Comparison of ENCODE assay signal across 14 cellular contexts in genomic region chr16:85978976-85979375, GRCh38.
DNase-seq lines count a peak whose midpoint lies in the region; ATAC-seq, FAIRE-seq and TF ChIP-seq lines count a peak whose summit lies in the region.
"Had no signal": no experiment of that assay in that cellular context is flagged by ENCODE, and none has a peak within 500 bp of the region (broad histone marks: within the 10 kb centered on the region; RNA-seq: fewer than 3 reads in every experiment).

No MANE protein-coding gene starts in this region.

- H3K9me3 Mint-ChIP-seq in CD14-positive monocyte = peaks cover 0 to 2% (median 0%) of the 10 kb centered on the region in 7 donors
- H3K9me3 Mint-ChIP-seq in dendritic cell treated with granulocyte-macrophage colony-stimulating factor and Interleukin-4, amounts not matched to agents 40 ng/mL and 50 ng/mL, for 4 days = no peaks in the 10 kb centered on the region
- H3K9me3 Mint-ChIP-seq in stimulated activated memory B cell treated with anti-CD40 and anti-IgM and Interleukin-4, amounts not matched to agents 10 μg/mL and 1 μg/mL and 100 μg/mL, for 72 hours = no peaks in the 10 kb centered on the region

- 66% methylated on average over 8 of the region's 13 CpGs for WGBS in HepG2 (ENCODE audit: low lambda C conversion rate)
- 80% methylated on average over 1 of the region's 13 CpGs for WGBS in right lobe of liver (ENCODE audit: insufficient coverage, low coverage, low lambda C conversion rate, missing lambda C conversion rate)

- no peak overlapping the region for H2AFZ ChIP-seq in HepG2 (ENCODE audit: low read length)

- no peak overlapping the region for H3K9ac ChIP-seq in HepG2 (ENCODE audit: insufficient read depth, low read depth, low read length)

- BruUV-seq in HepG2 (replicated peaks; lab: Mats Ljungman, UMichigan) = no TSS peak

- H3K27me3 Mint-ChIP-seq in CD14-positive monocyte (ENCODE audit: low read depth in 3 of 3) = peaks cover 0 to 3% (median 0%) of the 10 kb centered on the region in 3 donors
- H3K27me3 Mint-ChIP-seq in dendritic cell treated with granulocyte-macrophage colony-stimulating factor and Interleukin-4, amounts not matched to agents 40 ng/mL and 50 ng/mL, for 4 days = peaks cover 3% of the 10 kb centered on the region
- H3K27me3 Mint-ChIP-seq in stimulated activated memory B cell treated with anti-CD40 and anti-IgM and Interleukin-4, amounts not matched to agents 10 μg/mL and 1 μg/mL and 100 μg/mL, for 72 hours = no peaks in the 10 kb centered on the region

- H3K27me3 ChIP-seq in HepG2 (ENCODE audit: control insufficient read depth in 1 of 2, insufficient read depth in 2 of 2, low read length in 2 of 2) (peaks cover 0 to 9% of the 10 kb centered on the region in 2 experiments; a peak in 4 of 5 replicates), right lobe of liver (no peaks in the 10 kb centered on the region)

- no peaks in the 10 kb centered on the region for H4K20me1 ChIP-seq in HepG2 (ENCODE audit: insufficient read depth, low read length)

- FAIRE-seq in HepG2 (lab: Jason Lieb, UNC) (no peak), HTR-8/SVneo (lab: Jason Lieb, UNC) (no peak)
- FAIRE-seq: A204.1 had no signal

- TF ChIP-seq EP300 in HepG2 (IDR thresholded peaks at IDR 0.05; ENCODE audit: low read depth in 2 of 2, low read length in 2 of 2) (no peak), HepG2 (CRISPR knock-in tag; IDR thresholded peaks at IDR 0.05; ENCODE audit: borderline replicate concordance) (no peak)

- peaks cover 0 to 4% of the 10 kb centered on the region in 2 donors for H3K36me3 Mint-ChIP-seq in CD14-positive monocyte
- H3K36me3 Mint-ChIP-seq in dendritic cell treated with granulocyte-macrophage colony-stimulating factor and Interleukin-4, amounts not matched to agents 40 ng/mL and 50 ng/mL, for 4 days (ENCODE audit: low read depth) = no peaks in the 10 kb centered on the region
- H3K36me3 Mint-ChIP-seq in stimulated activated memory B cell treated with anti-CD40 and anti-IgM and Interleukin-4, amounts not matched to agents 10 μg/mL and 1 μg/mL and 100 μg/mL, for 72 hours = no peaks in the 10 kb centered on the region
- H3K36me3 Mint-ChIP-seq: CD4-positive, CD25-positive, alpha-beta regulatory T cell had no signal

- H3K4me1 ChIP-seq in HepG2 (ENCODE audit: insufficient read depth, low read length) (peaks cover 23% of the 10 kb centered on the region), right lobe of liver (peaks cover 0 to 18% (median 7%) of the 10 kb centered on the region in 4 donors)
- H3K4me1 ChIP-seq: BE2C had no signal

- CTCF ChIA-PET in HepG2 (lab: Yijun Ruan, JAX; ENCODE audit: low intra/inter-chr PET ratio, low total read pairs) = no interaction called here

- H3K27ac ChIP-seq in HepG2 (ENCODE audit: extremely low read length, insufficient read depth, low read length) = no peak overlapping the region
- no peak overlapping the region for H3K27ac ChIP-seq in right lobe of liver

- H3K36me3 ChIP-seq in HepG2 (replicated peaks in 1 of 2; ENCODE audit: control insufficient read depth in 1 of 2, insufficient read depth in 2 of 2, low read length in 2 of 2) (no peaks in the 10 kb centered on the region), right lobe of liver (no peaks in the 10 kb centered on the region)
- H3K36me3 ChIP-seq: BE2C had no signal

- peak overlapping the region in 1 of 2 donors; percentile 88 for H3K4me3 Mint-ChIP-seq in CD14-positive monocyte
- H3K4me3 Mint-ChIP-seq in dendritic cell treated with granulocyte-macrophage colony-stimulating factor and Interleukin-4, amounts not matched to agents 40 ng/mL and 50 ng/mL, for 4 days = peak overlapping the region; percentile 61
- no peak overlapping the region for H3K4me3 Mint-ChIP-seq in stimulated activated memory B cell treated with anti-CD40 and anti-IgM and Interleukin-4, amounts not matched to agents 10 μg/mL and 1 μg/mL and 100 μg/mL, for 72 hours
- H3K4me3 Mint-ChIP-seq: HFFc6 had no signal

- TF ChIP-seq CTCF in HepG2 (CRISPR knock-in tag; IDR thresholded peaks at IDR 0.05) = no peak
- TF ChIP-seq CTCF in right lobe of liver (IDR thresholded peaks at IDR 0.05) = no peak
- TF ChIP-seq CTCF in CD14-positive monocyte (IDR thresholded peaks at IDR 0.05) = no peak

- H3K9me3 ChIP-seq in HepG2 (ENCODE audit: low read length) (peaks cover 2% of the 10 kb centered on the region; the same call in 1 of the 2 replicates), right lobe of liver (no peaks in the 10 kb centered on the region)
- H3K9me3 ChIP-seq: BE2C had no signal

- peak overlapping the region; percentile 95 to 98 (median 97) for H3K27ac Mint-ChIP-seq in CD14-positive monocyte
- H3K27ac Mint-ChIP-seq in dendritic cell treated with granulocyte-macrophage colony-stimulating factor and Interleukin-4, amounts not matched to agents 40 ng/mL and 50 ng/mL, for 4 days = peak overlapping the region; percentile 86
- H3K27ac Mint-ChIP-seq in stimulated activated memory B cell treated with anti-CD40 and anti-IgM and Interleukin-4, amounts not matched to agents 10 μg/mL and 1 μg/mL and 100 μg/mL, for 72 hours = peak overlapping the region; percentile 53
- H3K27ac Mint-ChIP-seq: CD4-positive, CD25-positive, alpha-beta regulatory T cell; HFFc6 had no signal

- in situ Hi-C loops in HepG2 (cut with HindIII; ENCODE audit: extremely low pct_ligation_motif_present, low pct_unique_long_range_greater_than_20kb) = no loop called here

- H3K79me2 ChIP-seq in HepG2 (ENCODE audit: insufficient read depth, low read length) = no peaks in the 10 kb centered on the region

- POLR2A ChIA-PET in HepG2 (lab: Yijun Ruan, JAX) = no interaction called here

- TF ChIP-seq RAD21 in HepG2 (CRISPR knock-in tag; IDR thresholded peaks at IDR 0.05) = no peak

- ATAC-seq in HepG2 (no peak), right lobe of liver (no peak), HG03457 (IDR thresholded peaks at IDR 0.05; ENCODE audit: unreplicated experiment) (no peak), HG03025 (IDR thresholded peaks at IDR 0.05; ENCODE audit: low FRiP score, unreplicated experiment) (no peak)
- no peak for ATAC-seq in stimulated activated memory B cell treated with anti-CD40 and anti-IgM and Interleukin-4, amounts not matched to agents 10 μg/mL and 1 μg/mL and 100 μg/mL, for 72 hours

- TF ChIP-seq POLR2A in HepG2 (IDR thresholded peaks at IDR 0.05; ENCODE audit: insufficient read depth in 1 of 2, low read depth in 2 of 2, low read length in 2 of 2) (no peak), right lobe of liver (IDR thresholded peaks at IDR 0.05) (no peak)

- H3K4me3 ChIP-seq in HepG2 (replicated peaks in 1 of 3; ENCODE audit: insufficient read depth in 1 of 3, low read depth in 2 of 3, low read length in 3 of 3) (no peak overlapping the region), right lobe of liver (no peak overlapping the region)

- DNase-seq in HepG2 (ENCODE audit: low spot score) = no peak
- no peak for DNase-seq in right lobe of liver
- no peak for DNase-seq in CD14-positive monocyte (ENCODE audit: low spot score)
- no peak for DNase-seq in HTR-8/SVneo (ENCODE audit: insufficient read length, low spot score)
- DNase-seq: BE2C; CD4-positive, CD25-positive, alpha-beta regulatory T cell; DMS 273 treated with DMSO at 0.1 percent for 48 hours; HCEC 1CT; HFFc6 had no signal

- H3K4me1 Mint-ChIP-seq in CD14-positive monocyte = peaks cover 92% of the 10 kb centered on the region
- H3K4me1 Mint-ChIP-seq in dendritic cell treated with granulocyte-macrophage colony-stimulating factor and Interleukin-4, amounts not matched to agents 40 ng/mL and 50 ng/mL, for 4 days (ENCODE audit: low read depth) = peaks cover 83% of the 10 kb centered on the region
- H3K4me1 Mint-ChIP-seq in stimulated activated memory B cell treated with anti-CD40 and anti-IgM and Interleukin-4, amounts not matched to agents 10 μg/mL and 1 μg/mL and 100 μg/mL, for 72 hours = peaks cover 45% of the 10 kb centered on the region
- H3K4me1 Mint-ChIP-seq: CD4-positive, CD25-positive, alpha-beta regulatory T cell had no signal

- intact Hi-C loops in HepG2 (cut with micrococcal nuclease; ENCODE audit: unreplicated experiment) (no loop called here), right lobe of liver (cut with DNase I) (no loop called here), CD14-positive monocyte (cut with micrococcal nuclease) (loop anchor here in 1 of 2 donors (5.0 kb wide), 1 partner anchor 47 kb away; no protein-coding TSS in a partner anchor)
- intact Hi-C loops in dendritic cell treated with granulocyte-macrophage colony-stimulating factor and Interleukin-4, amounts not matched to agents 40 ng/mL and 50 ng/mL, for 4 days (cut with micrococcal nuclease) = loop anchor here (5.0 kb wide), 1 partner anchor 37 kb away; no protein-coding TSS in a partner anchor

- no peak overlapping the region for H3K4me2 ChIP-seq in HepG2 (ENCODE audit: low read depth, low read length)

TF ChIP-seq in HepG2, 621 proteins besides CTCF, POLR2A, EP300 and RAD21:
- TF ChIP-seq ZFY (CRISPR knock-in tag; IDR thresholded peaks at IDR 0.05) = no peak
- peak; percentile 94 for TF ChIP-seq ZNF768 (CRISPR knock-in tag; IDR thresholded peaks at IDR 0.05)
